11 cellular contexts compared by ENCODE assay signal in genomic region chr3:134354612-134355275, GRCh38. TPM values are rescaled to one million over a fixed set of nuclear protein-coding genes. Genes with fewer than 3 reads are reported as not detected.
A peak's percentile ranks its signal among the peaks of the same experiment; 100 is the strongest.
DNase-seq lines count a peak whose midpoint lies in the region; ATAC-seq and TF ChIP-seq lines count a peak whose summit lies in the region.
"Had no signal": no experiment of that assay in that cellular context is flagged by ENCODE, and none has a peak within 500 bp of the region (broad histone marks: within the 10 kb centered on the region; RNA-seq: fewer than 3 reads in every experiment).

No MANE protein-coding gene starts in this region.

- peaks cover 10 to 37% of the 10 kb centered on the region in 2 experiments; a peak in 3 of 4 replicates for H3K4me1 ChIP-seq in SK-N-SH (ENCODE audit: control insufficient read depth in 1 of 2, insufficient read depth in 2 of 2, low read depth in 1 of 2, low read length in 1 of 2)
- peaks cover 86% of the 10 kb centered on the region for H3K4me1 ChIP-seq in upper lobe of right lung
- no peaks in the 10 kb centered on the region; the same call in 1 of the 2 replicates for H3K4me1 ChIP-seq in Karpas-422 (ENCODE audit: low read length)

- no peaks in the 10 kb centered on the region for H3K27me3 Mint-ChIP-seq in mesothelial cell of epicardium (ENCODE audit: low read depth)

- H3K9me3 Mint-ChIP-seq in mesothelial cell of epicardium: no peaks in the 10 kb centered on the region

- H3K36me3 ChIP-seq in SK-N-SH (replicated peaks in 1 of 2; ENCODE audit: control insufficient read depth in 1 of 2, insufficient read depth in 2 of 2, low read length in 1 of 2) (peaks cover 48 to 54% of the 10 kb centered on the region in 2 experiments), upper lobe of right lung (peaks cover 50% of the 10 kb centered on the region), Karpas-422 (ENCODE audit: insufficient read depth, low read length) (no peaks in the 10 kb centered on the region)

- no peak overlapping the region for H3K4me3 Mint-ChIP-seq in mesothelial cell of epicardium

- peaks cover 72% of the 10 kb centered on the region for H3K4me1 Mint-ChIP-seq in mesothelial cell of epicardium

- H3K9me3 ChIP-seq in SK-N-SH: no peaks in the 10 kb centered on the region
- no peaks in the 10 kb centered on the region for H3K9me3 ChIP-seq in upper lobe of right lung
- H3K9me3 ChIP-seq in Karpas-422 (ENCODE audit: low read length): no peaks in the 10 kb centered on the region
- H3K9me3 ChIP-seq: SJSA1 had no signal

- H4K20me1 ChIP-seq in SK-N-SH (ENCODE audit: insufficient read depth): peaks cover 12% of the 10 kb centered on the region
- no peaks in the 10 kb centered on the region for H4K20me1 ChIP-seq in Karpas-422 (ENCODE audit: insufficient read depth, low read depth, low read length)

- no peak for TF ChIP-seq EP300 in SK-N-SH (IDR thresholded peaks at IDR 0.05; ENCODE audit: borderline replicate concordance in 1 of 2, low read depth in 1 of 2, low read length in 1 of 2)

- H2AFZ ChIP-seq in SK-N-SH (ENCODE audit: low read depth): no peak overlapping the region
- H2AFZ ChIP-seq in Karpas-422 (ENCODE audit: low read length): no peak overlapping the region

- peak overlapping the region in 1 of 2 experiments; percentile 99; a peak in 3 of 4 replicates for H3K27ac ChIP-seq in SK-N-SH (ENCODE audit: low read depth in 2 of 2, low read length in 1 of 2)
- H3K27ac ChIP-seq in coronary artery: peak overlapping the region; percentile 10 to 90
- peak overlapping the region; percentile 58 for H3K27ac ChIP-seq in upper lobe of right lung
- H3K27ac ChIP-seq in Karpas-422 (ENCODE audit: low read length): no peak overlapping the region

- intact Hi-C loops in upper lobe of right lung (cut with DNase I): no loop called here

- H3K27me3 ChIP-seq in SK-N-SH (ENCODE audit: insufficient read depth) (no peaks in the 10 kb centered on the region), upper lobe of right lung (no peaks in the 10 kb centered on the region), Karpas-422 (ENCODE audit: low read length) (no peaks in the 10 kb centered on the region)
- H3K27me3 ChIP-seq: SJSA1 had no signal

- CTCF ChIA-PET in SK-N-SH (lab: Yijun Ruan, JAX): interaction anchor here (1.0 to 1.9 kb wide), 4 partner anchors 20 to 119 kb away, joined by 3 to 6 read pairs (median 4); no protein-coding TSS in a partner anchor

- no peak for TF ChIP-seq CTCF in SK-N-SH (IDR thresholded peaks at IDR 0.05)
- no peak for TF ChIP-seq CTCF in coronary artery (IDR thresholded peaks at IDR 0.05)
- no peak for TF ChIP-seq CTCF in mesothelial cell of epicardium (IDR thresholded peaks at IDR 0.05; ENCODE audit: unreplicated experiment)
- no peak for TF ChIP-seq CTCF in upper lobe of right lung (IDR thresholded peaks at IDR 0.05)

- H3K9ac ChIP-seq in SK-N-SH: no peak overlapping the region
- no peak overlapping the region for H3K9ac ChIP-seq in Karpas-422 (ENCODE audit: low read length)

- H3K36me3 Mint-ChIP-seq in mesothelial cell of epicardium: peaks cover 44% of the 10 kb centered on the region

- H3K27ac Mint-ChIP-seq in mesothelial cell of epicardium: peak overlapping the region; percentile 90

- no peak for DNase-seq in SK-N-SH
- DNase-seq in coronary artery (ENCODE audit: low spot score): no peak
- no peak for DNase-seq in mesothelial cell of epicardium (ENCODE audit: low spot score in 2 of 2, unreplicated experiment in 2 of 2)
- peak; percentile 21 for DNase-seq in upper lobe of right lung
- no peak for DNase-seq in stimulated activated CD4-positive, alpha-beta T cell treated with anti-CD3 and anti-CD28 coated beads, Interleukin-2, amount 100 ng/mL, for 24 hours
- DNase-seq in NCI-H510A (lab: John Stamatoyannopoulos, UW): no peak
- DNase-seq in Karpas-422: no peak
- DNase-seq: activated T-cell treated with anti-CD3 and anti-CD28 coated beads, Interleukin-2, amount 50 U/mL, for 1 hour; NCI-H146 had no signal

- WGBS in SK-N-SH (ENCODE audit: low lambda C conversion rate): 95% methylated on average over 7 of the region's 7 CpGs

- H3K79me2 ChIP-seq in SK-N-SH (ENCODE audit: insufficient read depth): peaks cover 30% of the 10 kb centered on the region
- H3K79me2 ChIP-seq in Karpas-422 (ENCODE audit: low read length): no peaks in the 10 kb centered on the region

- ATAC-seq in SK-N-SH treated with all-trans-retinoic acid at 6 μM for 48 hours (no peak), upper lobe of right lung (no peak)

- TF ChIP-seq RAD21 in SK-N-SH (IDR thresholded peaks at IDR 0.05; ENCODE audit: low read length): no peak

- no peak overlapping the region for H3K4me2 ChIP-seq in SK-N-SH
- H3K4me2 ChIP-seq in Karpas-422 (ENCODE audit: low read depth, low read length, poor library complexity, severe bottlenecking): no peak overlapping the region

- peaks cover 70% of the 10 kb centered on the region for H3F3A ChIP-seq in SK-N-SH (replicated peaks; ENCODE audit: insufficient read depth)

- H3K9me2 ChIP-seq in SK-N-SH (no peaks in the 10 kb centered on the region), Karpas-422 (replicated peaks; ENCODE audit: insufficient read depth, low read length) (no peaks in the 10 kb centered on the region)

- POLR2A ChIA-PET in SK-N-SH (lab: Yijun Ruan, JAX): no interaction called here

- H3K4me3 ChIP-seq in SK-N-SH (ENCODE audit: low read depth in 2 of 2, low read length in 1 of 2) (no peak overlapping the region), coronary artery (peak overlapping the region; percentile 34), upper lobe of right lung (no peak overlapping the region), Karpas-422 (ENCODE audit: low read length) (no peak overlapping the region)
- H3K4me3 ChIP-seq: SJSA1 had no signal

TF ChIP-seq in SK-N-SH, 30 proteins besides CTCF, POLR2A, EP300 and RAD21:
- TF ChIP-seq IRF3 (IDR thresholded peaks at IDR 0.05; ENCODE audit: low read depth, low read length) (no peak), POLR2AphosphoS5 (IDR thresholded peaks at IDR 0.05; ENCODE audit: low read depth, low read length) (peak; percentile 14; the same call in 1 of the 2 replicates), FOXJ3 (CRISPR knock-in tag; IDR thresholded peaks at IDR 0.05) (no peak)

TF ChIP-seq in SK-N-SH treated with all-trans-retinoic acid at 6 μM for 48 hours, 23 proteins besides CTCF, POLR2A, EP300 and RAD21:
- no peak for TF ChIP-seq CREB5 (CRISPR knock-in tag; IDR thresholded peaks at IDR 0.05; ENCODE audit: low read depth)

RNA-seq across cellular contexts. Expression of gene AMOTL2, which starts 19.5 kb away (rescaled TPM):
- 163 and 185 TPM in 2 replicates for polyA plus RNA-seq in SK-N-SH (2012; rRNA removed)
- polyA plus RNA-seq in SK-N-SH (2012; cell fraction: cytosol; rRNA removed): 91.0 and 115 TPM in 2 replicates
- polyA plus RNA-seq in SK-N-SH (2012; cell fraction: nucleus; rRNA removed): 312 and 373 TPM in 2 replicates
- 281 to 297 TPM (median 296 TPM) in 3 replicates for total RNA-seq in mesothelial cell of epicardium
- 119 TPM for total RNA-seq in upper lobe of right lung
- not detected in 2 replicates for total RNA-seq in Karpas-422 (2014; rRNA removed; shearing (Covaris generic); ENCODE audit: low replicate concordance)

Comparison
In these comparisons a context has a peak if more than half of its experiments do, and no peak if none do; other contexts are left out.
1. RNA of gene AMOTL2, which starts 19.5 kb away (total RNA-seq): 281 to 297 TPM in mesothelial cell of epicardium and 119 TPM in upper lobe of right lung (single experiment); not detected in Karpas-422; every median in the first group is over 100 times any median in the second.